12 cellular contexts compared by ENCODE assay signal in the genomic region with DNA sequence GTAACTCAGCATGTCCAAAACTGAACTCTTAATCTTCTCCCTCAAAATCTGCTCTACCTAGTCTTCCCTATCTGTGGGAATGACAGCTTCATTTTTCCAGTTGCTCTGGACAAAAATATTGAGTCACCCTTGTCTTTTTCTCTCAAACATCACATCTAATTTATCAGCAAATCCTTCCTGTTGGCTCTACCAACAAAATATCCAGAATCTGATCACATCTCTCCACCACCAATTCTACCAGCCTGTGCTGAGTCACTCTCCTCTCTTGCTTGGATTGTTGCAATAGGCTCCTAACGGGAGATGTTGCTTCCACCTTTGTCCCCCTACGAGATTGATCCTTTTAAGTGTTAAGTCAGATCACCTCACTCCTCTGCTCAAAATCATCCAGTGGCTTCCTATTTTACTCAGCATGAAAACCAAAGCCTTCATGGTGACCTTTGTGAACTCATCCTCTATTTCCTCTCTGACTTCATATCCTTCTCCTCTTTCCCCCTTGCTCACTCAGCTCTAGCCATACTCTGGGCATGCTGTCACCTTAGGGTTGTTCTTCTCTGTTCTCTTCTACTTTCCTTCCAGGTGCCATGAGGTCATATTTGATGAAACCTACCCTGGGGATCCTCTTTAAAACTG. TPM values are rescaled to one million over a fixed set of nuclear protein-coding genes. Genes with fewer than 3 reads are reported as not detected.
DNase-seq lines count a peak whose midpoint lies in the region; ATAC-seq and TF ChIP-seq lines count a peak whose summit lies in the region.
"Had no signal": no experiment of that assay in that cellular context is flagged by ENCODE, and none has a peak within 500 bp of the region (broad histone marks: within the 10 kb centered on the region; RNA-seq: fewer than 3 reads in every experiment).

No MANE protein-coding gene starts in this region.

- H3K36me3 Mint-ChIP-seq in naive thymus-derived CD4-positive, alpha-beta T cell = peaks cover 0 to 5% (median 0%) of the 10 kb centered on the region in 5 donors

- no peak overlapping the region for H3K4me3 Mint-ChIP-seq in naive thymus-derived CD4-positive, alpha-beta T cell
- H3K4me3 Mint-ChIP-seq: CD4-positive, alpha-beta T cell had no signal

- CTCF ChIA-PET in mammary epithelial cell (lab: Charles Lee; ENCODE audit: low non-redundant PET) = interaction anchor here (0.6 to 0.9 kb wide), 3 partner anchors 46 to 73 kb away, joined by 3 read pairs; no protein-coding TSS in a partner anchor
- CTCF ChIA-PET in naive thymus-derived CD4-positive, alpha-beta T cell (lab: Charles Lee) = interaction anchor here (0.8 to 9.2 kb wide), 3 partner anchors 26 to 207 kb away, joined by 3 to 312 read pairs (median 3); no protein-coding TSS in a partner anchor

- no peak for TF ChIP-seq CTCF in mammary epithelial cell (conservative IDR thresholded peaks at IDR 0.05 in 1 of 2, IDR thresholded peaks at IDR 0.05 in 1 of 2; ENCODE audit: extremely low read depth in 1 of 2, insufficient read depth in 1 of 2, low read depth in 1 of 2, low read length in 2 of 2)

- H3K9me3 Mint-ChIP-seq in naive thymus-derived CD4-positive, alpha-beta T cell = peaks cover 0 to 15% (median 0%) of the 10 kb centered on the region in 11 donors
- H3K9me3 Mint-ChIP-seq: CD4-positive, alpha-beta T cell had no signal

- peaks cover 0 to 15% (median 0%) of the 10 kb centered on the region in 7 donors for H3K4me1 Mint-ChIP-seq in naive thymus-derived CD4-positive, alpha-beta T cell

- H3K9ac ChIP-seq in mammary epithelial cell (ENCODE audit: insufficient read depth, low read length) = no peak overlapping the region

- no peak overlapping the region for H3K27ac Mint-ChIP-seq in naive thymus-derived CD4-positive, alpha-beta T cell
- H3K27ac Mint-ChIP-seq: CD4-positive, alpha-beta T cell had no signal

- peaks cover 14% of the 10 kb centered on the region for H3K4me1 ChIP-seq in mammary epithelial cell (ENCODE audit: insufficient read depth, low read length)
- no peaks in the 10 kb centered on the region; the same call in 1 of the 2 replicates for H3K4me1 ChIP-seq in SJCRH30
- no peaks in the 10 kb centered on the region for H3K4me1 ChIP-seq in naive thymus-derived CD4-positive, alpha-beta T cell (ENCODE audit: control insufficient read depth in 2 of 2, insufficient read depth in 2 of 2, low read length in 2 of 2)

- in situ Hi-C loops in mammary epithelial cell (cut with MboI; ENCODE audit: low sequenced_read_pairs in 2 of 2) = no loop called here

- H3K9me3 ChIP-seq in mammary epithelial cell (replicated peaks; ENCODE audit: insufficient read depth, low read length) = no peaks in the 10 kb centered on the region
- H3K9me3 ChIP-seq in SJCRH30 (replicated peaks) = no peaks in the 10 kb centered on the region
- no peaks in the 10 kb centered on the region for H3K9me3 ChIP-seq in naive thymus-derived CD4-positive, alpha-beta T cell (ENCODE audit: control insufficient read depth in 2 of 3, low read length in 3 of 3)

- WGBS in mammary epithelial cell (ENCODE audit: low coverage, missing lambda C conversion rate) = 57% methylated on average over 2 of the region's 2 CpGs

- BruUV-seq in mammary epithelial cell (replicated peaks; lab: Mats Ljungman, UMichigan) = no TSS peak

- no peak overlapping the region for H3K4me2 ChIP-seq in mammary epithelial cell (ENCODE audit: insufficient read depth, low read depth, low read length)

- H3K36me3 ChIP-seq in mammary epithelial cell (ENCODE audit: insufficient read depth, low read length) = no peaks in the 10 kb centered on the region
- no peaks in the 10 kb centered on the region for H3K36me3 ChIP-seq in SJCRH30
- H3K36me3 ChIP-seq in naive thymus-derived CD4-positive, alpha-beta T cell (ENCODE audit: control insufficient read depth in 2 of 3, insufficient read depth in 3 of 3, low read length in 3 of 3) = no peaks in the 10 kb centered on the region
- H3K36me3 ChIP-seq: tibial artery, WERI-Rb-1 had no signal

- ATAC-seq in GM19463 (IDR thresholded peaks at IDR 0.05; ENCODE audit: unreplicated experiment) (peak; percentile 50), GM18498 (IDR thresholded peaks at IDR 0.05; ENCODE audit: unreplicated experiment) (no peak)
- no peak for ATAC-seq in naive thymus-derived CD4-positive, alpha-beta T cell

- H3K27ac ChIP-seq in mammary epithelial cell (ENCODE audit: insufficient read depth, low read depth, low read length) (no peak overlapping the region), SJCRH30 (no peak overlapping the region)
- no peak overlapping the region for H3K27ac ChIP-seq in naive thymus-derived CD4-positive, alpha-beta T cell (ENCODE audit: low read depth, low read length)
- H3K27ac ChIP-seq: tibial artery, WERI-Rb-1 had no signal

- dilution Hi-C loops in mammary epithelial cell (cut with HindIII; ENCODE audit: low sequenced_read_pairs) = no loop called here

- H3K27me3 ChIP-seq in mammary epithelial cell (ENCODE audit: insufficient read depth, low read length) = no peaks in the 10 kb centered on the region
- no peaks in the 10 kb centered on the region for H3K27me3 ChIP-seq in SJCRH30
- peaks cover 0 to 8% of the 10 kb centered on the region in 2 donors for H3K27me3 ChIP-seq in naive thymus-derived CD4-positive, alpha-beta T cell (ENCODE audit: control insufficient read depth in 2 of 2, insufficient read depth in 2 of 2, low read length in 2 of 2)

- H3K79me2 ChIP-seq in mammary epithelial cell (ENCODE audit: insufficient read depth, low read length) = no peaks in the 10 kb centered on the region

- intact Hi-C loops in mammary epithelial cell (cut with micrococcal nuclease) = no loop called here
- intact Hi-C loops in naive thymus-derived CD4-positive, alpha-beta T cell (cut with micrococcal nuclease) = no loop called here

- H3K27me3 Mint-ChIP-seq in naive thymus-derived CD4-positive, alpha-beta T cell = peaks cover 54 to 74% (median 70%) of the 10 kb centered on the region in 5 donors

- DNase-seq in AML-193 (lab: John Stamatoyannopoulos, UW) (peak; percentile 5 to 6), M059J (ENCODE audit: low read depth) (peak; percentile 46), mammary epithelial cell (peak; percentile 14), GM19240 (ENCODE audit: insufficient read length, low spot score) (no peak), SJCRH30 (no peak)
- DNase-seq in naive thymus-derived CD4-positive, alpha-beta T cell = no peak
- DNase-seq: CD4-positive, alpha-beta T cell; islet precursor cell; tibial artery; WERI-Rb-1 had no signal

- no peaks in the 10 kb centered on the region for H4K20me1 ChIP-seq in mammary epithelial cell (ENCODE audit: insufficient read depth, low read length)

- POLR2A ChIA-PET in naive thymus-derived CD4-positive, alpha-beta T cell (lab: Charles Lee) = interaction anchor here (0.7 kb wide), 1 partner anchor 112 kb away, joined by 3 read pairs; no protein-coding TSS in a partner anchor

- peak overlapping the region; percentile 56 for H2AFZ ChIP-seq in mammary epithelial cell (ENCODE audit: low read depth, low read length)

- H3K4me3 ChIP-seq in mammary epithelial cell (replicated peaks in 1 of 3; ENCODE audit: insufficient read depth in 1 of 3, low read depth in 2 of 3, low read length in 3 of 3) (no peak overlapping the region), SJCRH30 (no peak overlapping the region)
- no peak overlapping the region for H3K4me3 ChIP-seq in naive thymus-derived CD4-positive, alpha-beta T cell (ENCODE audit: low read length)
- H3K4me3 ChIP-seq: tibial artery had no signal

RNA-seq across cellular contexts. Expression of gene SMYD2, which starts 21.5 kb away (rescaled TPM):
- total RNA-seq in M059J (2014; rRNA removed; shearing (Covaris generic)) = 70.9 and 78.8 TPM in 2 replicates
- 10 to 100 TPM; 41.3 to 42.1 TPM for total RNA-seq in mammary epithelial cell
- 48.8 TPM for polyA plus RNA-seq in mammary epithelial cell
- polyA minus RNA-seq in mammary epithelial cell = 39.4 TPM
- 34.8 and 37.2 TPM in 2 replicates for total RNA-seq in SJCRH30 (2014; rRNA removed; shearing (Covaris generic))
- total RNA-seq in naive thymus-derived CD4-positive, alpha-beta T cell = 10 to 100 TPM; 24.3 to 39.5 (median 34.4) TPM
- polyA plus RNA-seq in naive thymus-derived CD4-positive, alpha-beta T cell = 10 to 100 TPM; 50.0 to 55.0 TPM

Comparison
In these comparisons a context has a peak if more than half of its experiments do, and no peak if none do; other contexts are left out.
1. DNase-seq: peak in AML-193 (2 of 2), M059J (single experiment) and mammary epithelial cell (single experiment); none in GM19240 (single experiment), SJCRH30 (0 of 2) and naive thymus-derived CD4-positive, alpha-beta T cell (0 of 9).